In the genomic region with DNA sequence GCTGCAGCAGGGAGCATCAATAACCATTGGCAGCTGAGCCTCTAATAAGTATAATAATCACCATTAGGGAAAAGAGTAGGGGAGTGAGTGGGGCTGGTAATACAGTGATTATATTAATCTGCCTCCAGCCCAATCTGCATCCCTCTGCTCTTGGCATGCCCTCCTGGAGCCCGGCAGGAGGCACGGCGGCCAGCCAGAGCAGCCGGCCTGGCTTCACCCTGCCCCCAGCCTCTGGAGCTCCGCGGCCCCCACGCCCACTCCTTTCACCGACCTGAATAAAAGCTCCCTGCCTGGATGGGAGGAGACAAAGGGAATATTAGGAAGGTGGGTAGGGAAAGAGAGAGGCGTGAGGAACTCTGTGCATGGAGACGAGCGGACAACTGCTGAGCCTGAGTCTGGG, we compare ENCODE assay signal across 19 cellular contexts. TPM values are rescaled to one million over a fixed set of nuclear protein-coding genes. Genes with fewer than 3 reads are reported as not detected.
A peak's percentile ranks its signal among the peaks of the same experiment; 100 is the strongest.
DNase-seq lines count a peak whose midpoint lies in the region; ATAC-seq, FAIRE-seq and TF ChIP-seq lines count a peak whose summit lies in the region.
"Had no signal": no experiment of that assay in that cellular context is flagged by ENCODE, and none has a peak within 500 bp of the region (broad histone marks: within the 10 kb centered on the region; RNA-seq: fewer than 3 reads in every experiment).

No MANE protein-coding gene starts in this region.

- peak; percentile 17 for TF ChIP-seq CTCF in choroid plexus epithelial cell (conservative IDR thresholded peaks at IDR 0.05; ENCODE audit: low read depth, low read length)

- no peak for ATAC-seq in HG02588 (IDR thresholded peaks at IDR 0.05; ENCODE audit: unreplicated experiment)
- ATAC-seq in naive thymus-derived CD8-positive, alpha-beta T cell = no peak

- FAIRE-seq in GM19239 (lab: Jason Lieb, UNC) = no peak
- FAIRE-seq: GM18507 had no signal

- H3K9me3 Mint-ChIP-seq in naive thymus-derived CD8-positive, alpha-beta T cell = no peaks in the 10 kb centered on the region
- H3K9me3 Mint-ChIP-seq: activated B cell treated with CpG ODN at 0.5 μM for 24 hours; activated naive CD8-positive, alpha-beta T cell treated with anti-CD3 and anti-CD28 coated beads for 36 hours; HFFc6 had no signal

- peaks cover 0 to 3% (median 0%) of the 10 kb centered on the region in 5 donors for H3K27me3 Mint-ChIP-seq in naive thymus-derived CD8-positive, alpha-beta T cell
- H3K27me3 Mint-ChIP-seq: activated B cell treated with CpG ODN at 0.5 μM for 24 hours; activated naive CD8-positive, alpha-beta T cell treated with anti-CD3 and anti-CD28 coated beads for 36 hours had no signal

- H3K4me3 Mint-ChIP-seq in naive thymus-derived CD8-positive, alpha-beta T cell = no peak overlapping the region
- H3K4me3 Mint-ChIP-seq: activated B cell treated with CpG ODN at 0.5 μM for 24 hours; activated naive CD8-positive, alpha-beta T cell treated with anti-CD3 and anti-CD28 coated beads for 36 hours; CD14-positive monocyte; HFFc6 had no signal

- POLR2A ChIA-PET in naive thymus-derived CD8-positive, alpha-beta T cell (lab: Charles Lee) = no interaction called here

- DNase-seq in NCI-H1105 (lab: John Stamatoyannopoulos, UW) = peak; percentile 83
- DNase-seq in NCI-H524 (lab: John Stamatoyannopoulos, UW) = peak; percentile 61 to 73
- no peak for DNase-seq in choroid plexus epithelial cell (ENCODE audit: low read depth)
- peak; percentile 65 for DNase-seq in retina
- DNase-seq in GM19239 (ENCODE audit: insufficient read length, low spot score) = no peak
- DNase-seq in naive thymus-derived CD8-positive, alpha-beta T cell = no peak
- DNase-seq: activated B cell treated with CpG ODN at 0.5 μM for 24 hours; activated CD8-positive, alpha-beta memory T cell treated with anti-CD3 and anti-CD28 coated beads, Interleukin-2, amount 50 U/mL, for 48 hours; activated naive CD8-positive, alpha-beta T cell treated with anti-CD3 and anti-CD28 coated beads for 36 hours; esophagus squamous epithelium; HFFc6; hippocampal formation; MV-4-11; spleen had no signal

- peaks cover 0 to 2% (median 0%) of the 10 kb centered on the region in 4 donors for H3K4me1 Mint-ChIP-seq in naive thymus-derived CD8-positive, alpha-beta T cell
- H3K4me1 Mint-ChIP-seq: activated B cell treated with CpG ODN at 0.5 μM for 24 hours; activated naive CD8-positive, alpha-beta T cell treated with anti-CD3 and anti-CD28 coated beads for 36 hours had no signal

- H3K36me3 Mint-ChIP-seq in naive thymus-derived CD8-positive, alpha-beta T cell = no peaks in the 10 kb centered on the region
- H3K36me3 Mint-ChIP-seq: activated naive CD8-positive, alpha-beta T cell treated with anti-CD3 and anti-CD28 coated beads for 36 hours; CD14-positive monocyte had no signal

- H3K4me3 ChIP-seq in choroid plexus epithelial cell (ENCODE audit: low read depth, low read length) = peak overlapping the region; percentile 8
- H3K4me3 ChIP-seq: esophagus squamous epithelium, spleen had no signal

- peak overlapping the region in 1 of 10 donors; percentile 43 for H3K27ac Mint-ChIP-seq in naive thymus-derived CD8-positive, alpha-beta T cell
- H3K27ac Mint-ChIP-seq: activated B cell treated with CpG ODN at 0.5 μM for 24 hours; activated naive CD8-positive, alpha-beta T cell treated with anti-CD3 and anti-CD28 coated beads for 36 hours; HFFc6 had no signal

RNA-seq across cellular contexts. Expression of a gene that starts 28.3 kb away (rescaled TPM):
- total RNA-seq in naive thymus-derived CD8-positive, alpha-beta T cell = not detected
- polyA plus RNA-seq in naive thymus-derived CD8-positive, alpha-beta T cell = not detected
- total RNA-seq: activated B cell treated with CpG ODN at 0.5 μM for 24 hours; activated naive CD8-positive, alpha-beta T cell treated with anti-CD3 and anti-CD28 coated beads for 36 hours; esophagus squamous epithelium; HFFc6; HT1080; lower leg skin; spleen had no signal
- polyA plus RNA-seq: CD14-positive monocyte, spleen had no signal

RNA-seq across cellular contexts. Expression of a gene that starts 46.6 kb away (rescaled TPM):
- not detected for total RNA-seq in naive thymus-derived CD8-positive, alpha-beta T cell
- polyA plus RNA-seq in naive thymus-derived CD8-positive, alpha-beta T cell = not detected
- total RNA-seq: activated B cell treated with CpG ODN at 0.5 μM for 24 hours; activated naive CD8-positive, alpha-beta T cell treated with anti-CD3 and anti-CD28 coated beads for 36 hours had no signal
- polyA plus RNA-seq: CD14-positive monocyte had no signal

Comparison
In these comparisons a context has a peak if more than half of its experiments do, and no peak if none do; other contexts are left out.
1. DNase-seq: peak in NCI-H1105 (single experiment), NCI-H524 (2 of 2) and retina (single experiment); none in choroid plexus epithelial cell (single experiment), GM19239 (single experiment) and naive thymus-derived CD8-positive, alpha-beta T cell (0 of 10).